28 cellular contexts compared by ENCODE assay signal in genomic region chr9:130191068-130191748, GRCh38. TPM values are rescaled to one million over a fixed set of nuclear protein-coding genes. Genes with fewer than 3 reads are reported as not detected.
DNase-seq lines count a peak whose midpoint lies in the region; ATAC-seq, FAIRE-seq and TF ChIP-seq lines count a peak whose summit lies in the region.
"Had no signal": no experiment of that assay in that cellular context is flagged by ENCODE, and none has a peak within 500 bp of the region (broad histone marks: within the 10 kb centered on the region; RNA-seq: fewer than 3 reads in every experiment).

No MANE protein-coding gene starts in this region.

- TF ChIP-seq CTCF in cardiac muscle cell (IDR thresholded peaks at IDR 0.05; ENCODE audit: low read depth, low read length) (no peak), H1 (IDR thresholded peaks at IDR 0.05; ENCODE audit: control extremely low read depth in 1 of 3, insufficient read depth in 1 of 3, low read depth in 1 of 3, low read length in 3 of 3) (no peak)

- H3K79me2 ChIP-seq in H1 (ENCODE audit: control insufficient read depth in 1 of 2, insufficient read depth in 2 of 2, low read length in 2 of 2) (peaks cover 7 to 31% of the 10 kb centered on the region in 2 experiments; a peak in 3 of 4 replicates), trophoblast cell (ENCODE audit: control insufficient read depth, insufficient read depth, low read length, poor library complexity) (peaks cover 9% of the 10 kb centered on the region)
- H3K79me2 ChIP-seq: parathyroid adenoma had no signal

- no peak overlapping the region for H3K23ac ChIP-seq in H1 (ENCODE audit: insufficient read length)
- no peak overlapping the region for H3K23ac ChIP-seq in trophoblast cell (ENCODE audit: low read length)

- no peak for TF ChIP-seq POLR2A in H1 (IDR thresholded peaks at IDR 0.05; ENCODE audit: control extremely low read depth in 1 of 2, low read depth in 2 of 2, low read length in 2 of 2)
- TF ChIP-seq POLR2A in H54 (IDR thresholded peaks at IDR 0.05; ENCODE audit: low read depth, low read length) = no peak

- H3K27ac Mint-ChIP-seq in activated T-helper 2 cell treated with anti-CD3 and anti-CD28 coated beads, Interferon-gamma antibody, Interleukin-2, Interleukin-4, amounts not matched to agents 10 μg/mL and 5 μg/mL and 100 μg/mL, durations not matched to agents 14 hours and 24 hours and 36 hours = no peak overlapping the region
- H3K27ac Mint-ChIP-seq: activated B cell treated with CpG ODN at 0.5 μM for 24 hours; activated naive CD8-positive, alpha-beta T cell treated with anti-CD3 and anti-CD28 coated beads, Interleukin-2, amount 50 U/mL, for 24 hours; memory B cell; stimulated activated naive CD8-positive, alpha-beta T cell treated with anti-CD3 and anti-CD28 coated beads, Interleukin-15, Interleukin-2, amounts not matched to agents 100 ng/mL and 50 ng/mL, for 24 hours; T-cell had no signal

- 89% methylated on average over 26 of the region's 26 CpGs; no CpG with 5 or more reads in 1 of the 2 experiments for WGBS in H1 (ENCODE audit: extremely low coverage in 1 of 2, insufficient coverage in 1 of 2, insufficient read length in 1 of 2, insufficient replicate concordance in 2 of 2, low coverage in 1 of 2, low lambda C conversion rate in 2 of 2, missing lambda C conversion rate in 1 of 2), 2 experiments
- WGBS in trophoblast cell (ENCODE audit: extremely low coverage, insufficient coverage, insufficient read length) = no CpG with 5 or more reads among the region's 26 CpGs

- H2BK12ac ChIP-seq in H1 (ENCODE audit: low read depth, low read length) (no peak overlapping the region), trophoblast cell (ENCODE audit: low read length) (no peak overlapping the region)

- no peak for TF ChIP-seq EP300 in H1 (IDR thresholded peaks at IDR 0.05; ENCODE audit: borderline replicate concordance in 1 of 2, low read depth in 2 of 2, low read length in 2 of 2)

- H3K4ac ChIP-seq in H1 (replicated peaks; ENCODE audit: insufficient read length, low read depth, low read length) (no peak overlapping the region), trophoblast cell (ENCODE audit: low read depth, low read length) (no peak overlapping the region)

- H3K9ac ChIP-seq in H1 (replicated peaks in 1 of 4; ENCODE audit: extremely low read depth in 1 of 4, low read depth in 3 of 4, low read length in 3 of 4) = no peak overlapping the region
- H3K9ac ChIP-seq in trophoblast cell (ENCODE audit: low read length) = no peak overlapping the region
- H3K9ac ChIP-seq: parathyroid adenoma had no signal

- no peaks in the 10 kb centered on the region for H3K23me2 ChIP-seq in H1 (ENCODE audit: low read depth, low read length)

- no peak for TF ChIP-seq RAD21 in H1 (IDR thresholded peaks at IDR 0.05 in 1 of 2, conservative IDR thresholded peaks at IDR 0.05 in 1 of 2; ENCODE audit: low read depth in 2 of 2, low read length in 2 of 2)

- no peak overlapping the region for H4K12ac ChIP-seq in trophoblast cell (ENCODE audit: low read depth, low read length)

- no peaks in the 10 kb centered on the region for H3K36me3 Mint-ChIP-seq in activated T-helper 2 cell treated with anti-CD3 and anti-CD28 coated beads, Interferon-gamma antibody, Interleukin-2, Interleukin-4, amounts not matched to agents 10 μg/mL and 5 μg/mL and 100 μg/mL, durations not matched to agents 14 hours and 24 hours and 36 hours (ENCODE audit: low read depth)
- H3K36me3 Mint-ChIP-seq: CD4-positive, CD25-positive, alpha-beta regulatory T cell; memory B cell; T-cell had no signal

- H3K9me3 ChIP-seq in cardiac muscle cell (ENCODE audit: low read depth) (no peaks in the 10 kb centered on the region), H1 (ENCODE audit: insufficient read depth in 2 of 2, low read depth in 1 of 2, low read length in 1 of 2) (no peaks in the 10 kb centered on the region), trophoblast cell (ENCODE audit: insufficient read depth, low read depth, low read length) (no peaks in the 10 kb centered on the region)
- H3K9me3 ChIP-seq: SJSA1, spleen, upper lobe of left lung had no signal

- intact Hi-C loops in Right ventricle myocardium inferior (cut with DNase I) = no loop called here
- intact Hi-C loops in activated T-helper 2 cell treated with anti-CD3 and anti-CD28 coated beads, Interferon-gamma antibody, Interleukin-2, Interleukin-4, amounts not matched to agents 10 μg/mL and 5 μg/mL and 100 μg/mL, durations not matched to agents 14 hours and 24 hours and 36 hours (cut with micrococcal nuclease) = no loop called here

- no peak overlapping the region for H2BK20ac ChIP-seq in H1 (ENCODE audit: low read length)

- H3K4me1 Mint-ChIP-seq in activated T-helper 2 cell treated with anti-CD3 and anti-CD28 coated beads, Interferon-gamma antibody, Interleukin-2, Interleukin-4, amounts not matched to agents 10 μg/mL and 5 μg/mL and 100 μg/mL, durations not matched to agents 14 hours and 24 hours and 36 hours (ENCODE audit: low read depth) = no peaks in the 10 kb centered on the region
- H3K4me1 Mint-ChIP-seq: activated B cell treated with CpG ODN at 0.5 μM for 24 hours; activated naive CD8-positive, alpha-beta T cell treated with anti-CD3 and anti-CD28 coated beads, Interleukin-2, amount 50 U/mL, for 24 hours; CD4-positive, CD25-positive, alpha-beta regulatory T cell; memory B cell had no signal

- ATAC-seq in Right ventricle myocardium inferior = no peak
- ATAC-seq: activated naive CD8-positive, alpha-beta T cell treated with anti-CD3 and anti-CD28 coated beads, Interleukin-2, amount 50 U/mL, for 24 hours; activated T-cell treated with anti-CD3 and anti-CD28 coated beads, Interleukin-2, amount 50 U/mL, for 4 hours; left lobe of liver; right cardiac atrium; T-cell had no signal

- no peak overlapping the region for H4K91ac ChIP-seq in H1 (replicated peaks; ENCODE audit: insufficient read length, low read length)
- H4K91ac ChIP-seq in trophoblast cell (ENCODE audit: low read depth, low read length) = no peak overlapping the region

- peaks cover 50% of the 10 kb centered on the region for H3K4me1 ChIP-seq in cardiac muscle cell (ENCODE audit: low read depth)
- H3K4me1 ChIP-seq in H1 (replicated peaks in 1 of 4; ENCODE audit: control insufficient read depth in 3 of 4, insufficient read depth in 4 of 4, low read length in 3 of 4) = peaks cover 0 to 40% (median 28%) of the 10 kb centered on the region in 4 experiments; a peak in 6 of 7 replicates
- peaks cover 17 to 19% of the 10 kb centered on the region in 2 experiments for H3K4me1 ChIP-seq in trophoblast cell (ENCODE audit: control insufficient read depth in 1 of 2, insufficient read depth in 2 of 2, low read length in 2 of 2)
- H3K4me1 ChIP-seq: parathyroid adenoma, spleen had no signal

- H3K56ac ChIP-seq in H1 (replicated peaks; ENCODE audit: insufficient read length, low read depth, low read length) = no peak overlapping the region

- H2BK5ac ChIP-seq in H1 (ENCODE audit: low read depth, low read length) (peak overlapping the region; percentile 56; the same call in 1 of the 2 replicates), trophoblast cell (ENCODE audit: low read depth, low read length, poor library complexity) (no peak overlapping the region)

- CTCF ChIA-PET in H1 (lab: Charles Lee; ENCODE audit: partially characterized antibody) = interaction anchor here (1.0 to 2.2 kb wide), 5 partner anchors 8 to 84 kb away, joined by 3 to 7 read pairs (median 4); no protein-coding TSS in a partner anchor

- H3K27me3 ChIP-seq in cardiac muscle cell (no peaks in the 10 kb centered on the region), H1 (replicated peaks in 1 of 4; ENCODE audit: control insufficient read depth in 3 of 4, extremely low read depth in 1 of 4, insufficient read depth in 3 of 4, low read length in 3 of 4) (no peaks in the 10 kb centered on the region), trophoblast cell (ENCODE audit: insufficient read depth, low read length) (no peaks in the 10 kb centered on the region)
- H3K27me3 ChIP-seq: SJSA1, upper lobe of left lung had no signal

- H3K36me3 ChIP-seq in cardiac muscle cell = no peaks in the 10 kb centered on the region
- no peaks in the 10 kb centered on the region for H3K36me3 ChIP-seq in H1 (ENCODE audit: control insufficient read depth in 2 of 4, insufficient read depth in 4 of 4, low read length in 3 of 4)
- H3K36me3 ChIP-seq in trophoblast cell (ENCODE audit: control insufficient read depth in 1 of 2, insufficient read depth in 2 of 2, low read length in 2 of 2) = peaks cover 0 to 3% of the 10 kb centered on the region in 2 experiments
- H3K36me3 ChIP-seq: spleen, upper lobe of left lung had no signal

- H3K79me1 ChIP-seq in H1 (ENCODE audit: low read depth, low read length) = peaks cover 36% of the 10 kb centered on the region
- H3K79me1 ChIP-seq in trophoblast cell (ENCODE audit: low read length) = peaks cover 2% of the 10 kb centered on the region

- H4K5ac ChIP-seq in H1 (ENCODE audit: insufficient read length, low read depth, low read length) = no peak overlapping the region

- no peak overlapping the region for H2AFZ ChIP-seq in H1 (ENCODE audit: low read length)
- H2AFZ ChIP-seq in trophoblast cell (ENCODE audit: insufficient read depth, low read length, poor library complexity) = no peak overlapping the region
- H2AFZ ChIP-seq: parathyroid adenoma had no signal

- no peaks in the 10 kb centered on the region for H3K9me3 Mint-ChIP-seq in activated T-helper 2 cell treated with anti-CD3 and anti-CD28 coated beads, Interferon-gamma antibody, Interleukin-2, Interleukin-4, amounts not matched to agents 10 μg/mL and 5 μg/mL and 100 μg/mL, durations not matched to agents 14 hours and 24 hours and 36 hours
- H3K9me3 Mint-ChIP-seq: activated B cell treated with CpG ODN at 0.5 μM for 24 hours; activated naive CD8-positive, alpha-beta T cell treated with anti-CD3 and anti-CD28 coated beads, Interleukin-2, amount 50 U/mL, for 24 hours; activated T-cell treated with anti-CD3 and anti-CD28 coated beads, Interleukin-2, amount 50 U/mL, for 4 hours; CD4-positive, CD25-positive, alpha-beta regulatory T cell; memory B cell; neural crest cell; stimulated activated naive CD8-positive, alpha-beta T cell treated with anti-CD3 and anti-CD28 coated beads, Interleukin-15, Interleukin-2, amounts not matched to agents 100 ng/mL and 50 ng/mL, for 24 hours; T-cell had no signal

- H2BK15ac ChIP-seq in H1 (ENCODE audit: low read length) = no peak overlapping the region

- H3K18ac ChIP-seq in H1 (ENCODE audit: extremely low read depth, low read length) (no peak overlapping the region), trophoblast cell (ENCODE audit: low read length) (peak overlapping the region; percentile 26)

- POLR2A ChIA-PET in H1 (lab: Charles Lee; ENCODE audit: partially characterized antibody) = no interaction called here

- no peaks in the 10 kb centered on the region for H3K27me3 Mint-ChIP-seq in activated T-helper 2 cell treated with anti-CD3 and anti-CD28 coated beads, Interferon-gamma antibody, Interleukin-2, Interleukin-4, amounts not matched to agents 10 μg/mL and 5 μg/mL and 100 μg/mL, durations not matched to agents 14 hours and 24 hours and 36 hours (ENCODE audit: low read depth)
- H3K27me3 Mint-ChIP-seq: activated naive CD8-positive, alpha-beta T cell treated with anti-CD3 and anti-CD28 coated beads, Interleukin-2, amount 50 U/mL, for 24 hours; CD4-positive, CD25-positive, alpha-beta regulatory T cell; stimulated activated naive CD8-positive, alpha-beta T cell treated with anti-CD3 and anti-CD28 coated beads, Interleukin-15, Interleukin-2, amounts not matched to agents 100 ng/mL and 50 ng/mL, for 24 hours; T-cell had no signal

- H3K4me3 Mint-ChIP-seq in activated T-helper 2 cell treated with anti-CD3 and anti-CD28 coated beads, Interferon-gamma antibody, Interleukin-2, Interleukin-4, amounts not matched to agents 10 μg/mL and 5 μg/mL and 100 μg/mL, durations not matched to agents 14 hours and 24 hours and 36 hours (ENCODE audit: low read depth) = no peak overlapping the region
- H3K4me3 Mint-ChIP-seq: activated B cell treated with CpG ODN at 0.5 μM for 24 hours; activated naive CD8-positive, alpha-beta T cell treated with anti-CD3 and anti-CD28 coated beads, Interleukin-2, amount 50 U/mL, for 24 hours; activated T-cell treated with anti-CD3 and anti-CD28 coated beads, Interleukin-2, amount 50 U/mL, for 4 hours; CD4-positive, CD25-positive, alpha-beta regulatory T cell; memory B cell; neural crest cell; stimulated activated naive CD8-positive, alpha-beta T cell treated with anti-CD3 and anti-CD28 coated beads, Interleukin-15, Interleukin-2, amounts not matched to agents 100 ng/mL and 50 ng/mL, for 24 hours; T-cell had no signal

- no peak overlapping the region for H2BK120ac ChIP-seq in H1 (replicated peaks; ENCODE audit: low read depth, low read length)
- no peak overlapping the region for H2BK120ac ChIP-seq in trophoblast cell (ENCODE audit: insufficient read depth, low read length, poor library complexity)

- H4K8ac ChIP-seq in H1 (ENCODE audit: extremely low read depth, insufficient read depth, low read length) (peak overlapping the region; percentile 68; the same call in 1 of the 2 replicates), trophoblast cell (ENCODE audit: low read depth, low read length) (no peak overlapping the region)

- no peak overlapping the region for H2AK5ac ChIP-seq in H1 (ENCODE audit: low read depth, low read length)
- H2AK5ac ChIP-seq in trophoblast cell (ENCODE audit: low read length) = no peak overlapping the region

- H3K4me3 ChIP-seq in cardiac muscle cell (no peak overlapping the region), H1 (ENCODE audit: extremely low read depth in 1 of 4, insufficient read depth in 2 of 4, low read depth in 3 of 4, low read length in 4 of 4) (no peak overlapping the region), trophoblast cell (ENCODE audit: low read depth, low read length) (no peak overlapping the region)
- H3K4me3 ChIP-seq: SJSA1, spleen, upper lobe of left lung had no signal

- FAIRE-seq in H1 (lab: Jason Lieb, UNC) (no peak), H54 (lab: Jason Lieb, UNC) (no peak)

- no peak overlapping the region for H3K14ac ChIP-seq in H1 (ENCODE audit: insufficient read length)
- no peak overlapping the region for H3K14ac ChIP-seq in trophoblast cell (ENCODE audit: low read length)

- H4K20me1 ChIP-seq in H1 (replicated peaks in 1 of 2; ENCODE audit: control insufficient read depth in 1 of 2, insufficient read depth in 2 of 2, low read length in 2 of 2) = peaks cover 1 to 8% of the 10 kb centered on the region in 2 experiments

- peak overlapping the region; percentile 89 for H3K27ac ChIP-seq in cardiac muscle cell
- H3K27ac ChIP-seq in H1 (ENCODE audit: low read depth, low read length) = no peak overlapping the region
- H3K27ac ChIP-seq in trophoblast cell (ENCODE audit: low read depth, low read length) = no peak overlapping the region
- H3K27ac ChIP-seq: parathyroid adenoma, SJSA1, spleen, upper lobe of left lung had no signal

- DNase-seq in cardiac muscle cell (ENCODE audit: low read depth in 1 of 2, low spot score in 1 of 2) (no peak), Right ventricle myocardium inferior (ENCODE audit: missing footprints) (no peak), H1 (ENCODE audit: low read depth in 1 of 2, low spot score in 2 of 2) (no peak), trophoblast cell (no peak), H54 (ENCODE audit: insufficient read length, low spot score) (no peak), AML-193 (lab: John Stamatoyannopoulos, UW) (no peak), AG08396 (ENCODE audit: low spot score) (no peak)
- DNase-seq in activated T-helper 2 cell treated with anti-CD3 and anti-CD28 coated beads, Interferon-gamma antibody, Interleukin-2, Interleukin-4, amounts not matched to agents 10 μg/mL and 5 μg/mL and 100 μg/mL, durations not matched to agents 14 hours and 24 hours and 36 hours (ENCODE audit: low spot score) = no peak
- DNase-seq: 8988T; activated B cell treated with CpG ODN at 0.5 μM for 24 hours; activated naive CD4-positive, alpha-beta T cell; activated naive CD8-positive, alpha-beta T cell treated with anti-CD3 and anti-CD28 coated beads, Interleukin-2, amount 50 U/mL, for 24 hours; activated T-cell treated with anti-CD3 and anti-CD28 coated beads, Interleukin-2, amount 50 U/mL, for 4 hours; Calu3; CD4-positive, CD25-positive, alpha-beta regulatory T cell; NCI-H146; NCI-H2107; spleen; stimulated activated CD4-positive, alpha-beta T cell treated with anti-CD3 and anti-CD28 coated beads, Interleukin-2, amount 100 ng/mL, for 24 hours; T-cell; upper lobe of left lung had no signal

- H3K4me2 ChIP-seq in H1 (ENCODE audit: insufficient read depth in 1 of 2, low read depth in 2 of 2, low read length in 2 of 2) (no peak overlapping the region), trophoblast cell (ENCODE audit: low read length) (no peak overlapping the region)

RNA-seq across cellular contexts. Expression of gene NCS1, which starts 19.0 kb away (rescaled TPM):
- total RNA-seq in cardiac muscle cell (55.6 and 55.7 TPM in 2 replicates), Right ventricle myocardium inferior (5.0 TPM)
- polyA plus RNA-seq in cardiac muscle cell (48.3 and 55.4 TPM in 2 replicates), H1 (2011; rRNA removed) (32.1 and 34.7 TPM in 2 replicates)
- 42.4 and 47.6 TPM in 2 replicates for total RNA-seq in H1 (2021; fragmentation: NEBNext Ultra II Directional; extraction: Animal tissue kit (Norgen Biotek cat#: 25700))
- polyA plus RNA-seq in H1 (2011; cell fraction: cytosol; rRNA removed) = 26.7 TPM
- 26.4 TPM for polyA plus RNA-seq in H1 (2011; cell fraction: nucleus; rRNA removed)
- 18.9 to 22.5 TPM (median 21.6 TPM) in 4 replicates for polyA plus RNA-seq in H1 (2012, experiment 1 of 2)
- 23.1 TPM for polyA plus RNA-seq in H1 (2012, experiment 2 of 2)
- polyA plus RNA-seq in H1 (2013, experiment 1 of 2) = 20.3 TPM
- 20.5 TPM for polyA plus RNA-seq in H1 (2013, experiment 2 of 2)
- 22.8 and 24.3 TPM in 2 replicates for polyA minus RNA-seq in H1 (2011; rRNA and poly(A)+ RNA removed)
- 20.1 TPM for polyA minus RNA-seq in H1 (2011; cell fraction: cytosol; rRNA and poly(A)+ RNA removed)
- polyA minus RNA-seq in H1 (2011; cell fraction: nucleus; rRNA and poly(A)+ RNA removed) = 9.9 TPM
- 24.9 and 25.0 TPM in 2 replicates for polyA plus RNA-seq in trophoblast cell (2013)
- total RNA-seq in activated T-helper 2 cell treated with anti-CD3 and anti-CD28 coated beads, Interferon-gamma antibody, Interleukin-2, Interleukin-4, amounts not matched to agents 10 μg/mL and 5 μg/mL and 100 μg/mL, durations not matched to agents 14 hours and 24 hours and 36 hours = 23.5 and 27.9 TPM in 2 replicates
- polyA plus RNA-seq: CD4-positive, CD25-positive, alpha-beta regulatory T cell had no signal
